In the genomic region with DNA sequence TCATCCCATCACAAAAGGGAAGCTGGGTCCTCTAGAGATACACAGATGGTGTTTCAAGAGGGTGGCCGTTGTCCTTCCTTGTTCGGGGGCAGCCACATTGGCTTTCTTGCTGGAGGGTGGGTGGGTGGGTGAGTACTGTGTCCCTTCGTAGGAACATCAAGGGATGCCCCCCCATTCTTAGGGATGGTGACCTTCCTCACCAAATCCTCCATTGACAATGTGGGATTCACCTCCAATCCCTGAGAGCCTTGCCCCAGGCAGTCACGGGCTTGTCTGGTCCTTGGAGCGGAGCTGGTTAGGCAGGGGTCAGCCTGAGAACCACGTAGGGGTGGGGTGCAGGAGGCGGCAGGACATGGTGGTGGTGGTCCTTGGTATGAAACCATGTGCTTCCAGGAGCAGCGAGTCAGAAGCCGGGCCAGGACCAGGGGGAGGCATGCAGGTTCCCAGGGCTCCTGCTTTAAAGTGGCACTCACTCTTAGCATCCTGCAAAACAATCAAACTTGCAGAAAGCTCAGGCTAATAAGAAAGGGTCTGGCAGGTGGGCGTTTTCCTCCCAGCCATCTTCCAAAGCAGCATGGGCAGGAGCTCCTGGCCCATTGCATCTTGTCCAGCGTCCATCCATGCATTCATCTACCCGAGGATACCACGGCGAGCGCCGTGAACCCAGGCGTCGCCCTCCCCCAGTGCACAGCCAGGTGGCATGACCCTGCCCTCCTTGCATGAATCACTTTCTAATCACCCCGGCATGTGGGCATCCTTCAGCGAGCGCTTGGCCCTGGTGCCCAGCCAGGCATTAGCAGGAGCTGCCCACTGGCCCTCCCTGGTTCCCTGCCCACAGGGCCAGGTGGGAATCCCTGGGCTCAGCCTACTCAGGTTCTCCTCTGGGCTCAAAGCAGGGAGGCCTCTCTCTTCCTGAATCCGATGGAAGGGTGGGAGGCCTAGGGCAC, we compare ENCODE assay signal across 27 cellular contexts.
"Had no signal": no experiment of that assay in that cellular context is flagged by ENCODE, and none has a peak within 500 bp of the region (broad histone marks: within the 10 kb centered on the region; RNA-seq: fewer than 3 reads in every experiment).

No MANE protein-coding gene starts in this region.

- H2AFZ ChIP-seq: neural progenitor cell had no signal

- H3K4me3 ChIP-seq: adrenal gland, ascending aorta, esophagus squamous epithelium, gastroesophageal sphincter, heart left ventricle, mucosa of descending colon, neural progenitor cell, pancreas, psoas muscle, right atrium auricular region, upper lobe of left lung had no signal

- H3K4me1 ChIP-seq: psoas muscle had no signal

- DNase-seq: activated CD4-positive, alpha-beta T cell treated with anti-CD3 and anti-CD28 coated beads for 1 hour; activated CD4-positive, alpha-beta T cell treated with anti-CD3 and anti-CD28 coated beads, Interleukin-2, amount 50 U/mL, for 4 hours; activated CD8-positive, alpha-beta memory T cell treated with anti-CD3 and anti-CD28 coated beads for 24 hours; activated CD8-positive, alpha-beta memory T cell treated with anti-CD3 and anti-CD28 coated beads, Interleukin-2, amount 50 U/mL, for 4 hours; activated naive CD4-positive, alpha-beta T cell; activated T-cell treated with anti-CD3 and anti-CD28 coated beads, Interleukin-2, amount 50 U/mL, for 4 hours; brain microvascular endothelial cell; effector memory CD8-positive, alpha-beta T cell; esophagus squamous epithelium; left colon; mesenchymal stem cell; mucosa of descending colon; naive B cell; psoas muscle; stimulated activated CD4-positive, alpha-beta T cell treated with anti-CD3 and anti-CD28 coated beads, Interleukin-4, amount 100 ng/mL, for 1 hour; stimulated activated naive CD4-positive, alpha-beta T cell; upper lobe of left lung had no signal

- H3K36me3 ChIP-seq: adrenal gland, ascending aorta, brain microvascular endothelial cell, esophagus squamous epithelium, gastroesophageal sphincter, heart left ventricle, neural progenitor cell, pancreas, right atrium auricular region, spleen, upper lobe of left lung had no signal

- H3K27me3 ChIP-seq: adrenal gland, ascending aorta, pancreas, right atrium auricular region, upper lobe of left lung had no signal

- ATAC-seq: activated T-cell treated with anti-CD3 and anti-CD28 coated beads, Interleukin-2, amount 50 U/mL, for 4 hours; effector memory CD8-positive, alpha-beta T cell; gastroesophageal sphincter; left colon; mucosa of descending colon; pancreas had no signal

- H3K4me2 ChIP-seq: neural progenitor cell had no signal

- H3K9me3 ChIP-seq: adrenal gland, ascending aorta, esophagus squamous epithelium, gastroesophageal sphincter, heart left ventricle, mucosa of descending colon, pancreas, psoas muscle, right atrium auricular region, spleen, upper lobe of left lung had no signal

- H3K27ac ChIP-seq: adrenal gland, ascending aorta, brain microvascular endothelial cell, esophagus squamous epithelium, gastroesophageal sphincter, neural progenitor cell, pancreas, psoas muscle, VCaP had no signal

- FAIRE-seq: islet of Langerhans, pancreas had no signal

- H3K9ac ChIP-seq: neural progenitor cell had no signal
